2 cellular contexts compared by ENCODE assay signal in genomic region chr16:10601444-10602401, GRCh38.
A peak's percentile ranks its signal among the peaks of the same experiment; 100 is the strongest.
TF ChIP-seq lines count a peak whose summit lies in the region.

No MANE protein-coding gene starts in this region.

TF ChIP-seq in GM23338, 12 proteins besides CTCF, POLR2A, EP300 and RAD21 (continued from another document):
- TF ChIP-seq REST (IDR thresholded peaks at IDR 0.05; ENCODE audit: unreplicated experiment) = no peak
- TF ChIP-seq NANOG (IDR thresholded peaks at IDR 0.05; ENCODE audit: borderline replicate concordance) = no peak
- TF ChIP-seq JUNB (IDR thresholded peaks at IDR 0.05; ENCODE audit: unreplicated experiment) = no peak
- no peak for TF ChIP-seq ZNF462 (CRISPR knock-in tag; IDR thresholded peaks at IDR 0.05)
- no peak for TF ChIP-seq CREB1 (CRISPR knock-in tag; IDR thresholded peaks at IDR 0.05; ENCODE audit: low read depth)
- TF ChIP-seq STAT1 (IDR thresholded peaks at IDR 0.05; ENCODE audit: unreplicated experiment) = no peak
- TF ChIP-seq ETS1 (IDR thresholded peaks at IDR 0.05) = no peak
- TF ChIP-seq EZH2phosphoT487 (IDR thresholded peaks at IDR 0.05; ENCODE audit: unreplicated experiment) = no peak
- no peak for TF ChIP-seq ZNF114 (CRISPR knock-in tag; IDR thresholded peaks at IDR 0.05)

TF ChIP-seq in GM12878, 131 proteins besides CTCF, POLR2A, EP300 and RAD21 (continued from another document):
- TF ChIP-seq ZBTB4 (CRISPR knock-in tag; IDR thresholded peaks at IDR 0.05) = no peak
- TF ChIP-seq TCF3 (IDR thresholded peaks at IDR 0.05; ENCODE audit: borderline replicate concordance, insufficient read depth, low read depth, low read length) = peak; percentile 81
- peak; percentile 17 for TF ChIP-seq PBX3 (IDR thresholded peaks at IDR 0.05; ENCODE audit: insufficient replicate concordance, low read depth, low read length)
